Comparison of ENCODE assay signal across 2 cellular contexts in the genomic region with DNA sequence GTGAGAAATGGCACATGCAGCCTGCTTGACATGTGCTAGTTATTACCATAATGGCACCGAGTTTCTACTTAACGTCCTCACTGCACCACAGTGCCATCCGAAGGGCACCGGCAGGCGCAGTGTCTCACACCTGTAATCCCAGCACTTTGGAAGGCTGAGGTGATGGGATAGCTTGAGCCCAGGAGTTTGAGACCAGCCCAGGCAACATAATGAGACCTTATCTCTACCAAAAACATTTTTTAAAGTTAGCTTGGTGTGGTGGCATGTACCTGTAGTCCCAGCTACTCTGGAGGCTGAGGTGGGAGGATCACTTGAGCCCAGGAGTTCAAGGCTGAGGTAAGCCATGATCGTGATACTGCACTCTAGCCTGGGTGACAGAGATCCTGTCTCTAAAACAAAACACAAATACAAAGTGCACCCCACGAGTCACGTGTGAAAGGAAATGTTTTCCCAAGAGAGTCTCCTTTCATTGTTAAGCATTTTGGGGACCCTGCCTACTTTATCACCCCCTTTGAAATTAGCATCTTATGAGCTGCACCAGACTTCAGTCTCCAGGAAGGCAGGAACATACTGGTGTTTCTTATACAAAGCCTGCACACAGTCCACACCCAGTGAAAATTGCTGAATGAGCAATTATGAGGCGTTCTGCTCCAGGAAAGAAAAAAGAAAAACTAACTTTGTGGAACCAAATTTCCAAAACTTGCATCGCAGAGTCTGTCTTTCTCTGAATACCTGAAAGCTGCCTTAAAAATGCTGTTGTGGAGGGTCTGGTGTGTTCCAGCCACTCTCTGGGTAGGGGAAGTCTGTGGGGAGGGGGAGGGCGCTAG.
TF ChIP-seq lines count a peak whose summit lies in the region.

No MANE protein-coding gene starts in this region.

TF ChIP-seq in HepG2, 621 proteins besides CTCF, POLR2A, EP300 and RAD21 (continues in another document):
- TF ChIP-seq JDP2 (CRISPR knock-in tag; IDR thresholded peaks at IDR 0.05; ENCODE audit: borderline replicate concordance) = no peak
- TF ChIP-seq JUNB (CRISPR knock-in tag; IDR thresholded peaks at IDR 0.05; ENCODE audit: borderline replicate concordance) = no peak
- peak; percentile 99 for TF ChIP-seq MAFF (IDR thresholded peaks at IDR 0.05; ENCODE audit: low read depth, low read length)
- TF ChIP-seq ZNF501 (CRISPR knock-in tag; IDR thresholded peaks at IDR 0.05) = 0 out of 2 replicates have a peak, but pooled peaks have one; percentile 7
- no peak for TF ChIP-seq ZNF224 (CRISPR knock-in tag; IDR thresholded peaks at IDR 0.05)
- TF ChIP-seq SIN3B (IDR thresholded peaks at IDR 0.05; ENCODE audit: low read length) = no peak
- TF ChIP-seq ZNF605 (CRISPR knock-in tag; IDR thresholded peaks at IDR 0.05) = peak; percentile 74
- no peak for TF ChIP-seq ZNF879 (CRISPR knock-in tag; IDR thresholded peaks at IDR 0.05)
- TF ChIP-seq ZNF496 (CRISPR knock-in tag; IDR thresholded peaks at IDR 0.05; ENCODE audit: insufficient replicate concordance) = no peak
- no peak for TF ChIP-seq ESRRA (CRISPR knock-in tag; IDR thresholded peaks at IDR 0.05; ENCODE audit: low read depth)
- TF ChIP-seq STAG1 (CRISPR knock-in tag; IDR thresholded peaks at IDR 0.05) = peak; percentile 21; the same call in 1 of the 2 replicates
- TF ChIP-seq ZNF766 (CRISPR knock-in tag; IDR thresholded peaks at IDR 0.05; ENCODE audit: borderline replicate concordance) = no peak
- TF ChIP-seq NAIF1 (CRISPR knock-in tag; IDR thresholded peaks at IDR 0.05; ENCODE audit: borderline replicate concordance) = no peak
- TF ChIP-seq ZNF543 (CRISPR knock-in tag; IDR thresholded peaks at IDR 0.05) = 0 out of 2 replicates have a peak, but pooled peaks have one; percentile 15
- TF ChIP-seq, protein P1, sequence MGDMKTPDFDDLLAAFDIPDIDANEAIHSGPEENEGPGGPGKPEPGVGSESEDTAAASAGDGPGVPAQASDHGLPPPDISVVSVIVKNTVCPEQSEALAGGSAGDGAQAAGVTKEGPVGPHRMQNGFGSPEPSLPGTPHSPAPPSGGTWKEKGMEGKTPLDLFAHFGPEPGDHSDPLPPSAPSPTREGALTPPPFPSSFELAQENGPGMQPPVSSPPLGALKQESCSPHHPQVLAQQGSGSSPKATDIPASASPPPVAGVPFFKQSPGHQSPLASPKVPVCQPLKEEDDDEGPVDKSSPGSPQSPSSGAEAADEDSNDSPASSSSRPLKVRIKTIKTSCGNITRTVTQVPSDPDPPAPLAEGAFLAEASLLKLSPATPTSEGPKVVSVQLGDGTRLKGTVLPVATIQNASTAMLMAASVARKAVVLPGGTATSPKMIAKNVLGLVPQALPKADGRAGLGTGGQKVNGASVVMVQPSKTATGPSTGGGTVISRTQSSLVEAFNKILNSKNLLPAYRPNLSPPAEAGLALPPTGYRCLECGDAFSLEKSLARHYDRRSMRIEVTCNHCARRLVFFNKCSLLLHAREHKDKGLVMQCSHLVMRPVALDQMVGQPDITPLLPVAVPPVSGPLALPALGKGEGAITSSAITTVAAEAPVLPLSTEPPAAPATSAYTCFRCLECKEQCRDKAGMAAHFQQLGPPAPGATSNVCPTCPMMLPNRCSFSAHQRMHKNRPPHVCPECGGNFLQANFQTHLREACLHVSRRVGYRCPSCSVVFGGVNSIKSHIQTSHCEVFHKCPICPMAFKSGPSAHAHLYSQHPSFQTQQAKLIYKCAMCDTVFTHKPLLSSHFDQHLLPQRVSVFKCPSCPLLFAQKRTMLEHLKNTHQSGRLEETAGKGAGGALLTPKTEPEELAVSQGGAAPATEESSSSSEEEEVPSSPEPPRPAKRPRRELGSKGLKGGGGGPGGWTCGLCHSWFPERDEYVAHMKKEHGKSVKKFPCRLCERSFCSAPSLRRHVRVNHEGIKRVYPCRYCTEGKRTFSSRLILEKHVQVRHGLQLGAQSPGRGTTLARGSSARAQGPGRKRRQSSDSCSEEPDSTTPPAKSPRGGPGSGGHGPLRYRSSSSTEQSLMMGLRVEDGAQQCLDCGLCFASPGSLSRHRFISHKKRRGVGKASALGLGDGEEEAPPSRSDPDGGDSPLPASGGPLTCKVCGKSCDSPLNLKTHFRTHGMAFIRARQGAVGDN (CRISPR knock-in tag; IDR thresholded peaks at IDR 0.05) = no peak
- TF ChIP-seq, protein P2, sequence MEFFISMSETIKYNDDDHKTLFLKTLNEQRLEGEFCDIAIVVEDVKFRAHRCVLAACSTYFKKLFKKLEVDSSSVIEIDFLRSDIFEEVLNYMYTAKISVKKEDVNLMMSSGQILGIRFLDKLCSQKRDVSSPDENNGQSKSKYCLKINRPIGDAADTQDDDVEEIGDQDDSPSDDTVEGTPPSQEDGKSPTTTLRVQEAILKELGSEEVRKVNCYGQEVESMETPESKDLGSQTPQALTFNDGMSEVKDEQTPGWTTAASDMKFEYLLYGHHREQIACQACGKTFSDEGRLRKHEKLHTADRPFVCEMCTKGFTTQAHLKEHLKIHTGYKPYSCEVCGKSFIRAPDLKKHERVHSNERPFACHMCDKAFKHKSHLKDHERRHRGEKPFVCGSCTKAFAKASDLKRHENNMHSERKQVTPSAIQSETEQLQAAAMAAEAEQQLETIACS (CRISPR knock-in tag; IDR thresholded peaks at IDR 0.05) = no peak
- no peak for TF ChIP-seq TARDBP (CRISPR knock-in tag; IDR thresholded peaks at IDR 0.05)
- TF ChIP-seq, protein P3, sequence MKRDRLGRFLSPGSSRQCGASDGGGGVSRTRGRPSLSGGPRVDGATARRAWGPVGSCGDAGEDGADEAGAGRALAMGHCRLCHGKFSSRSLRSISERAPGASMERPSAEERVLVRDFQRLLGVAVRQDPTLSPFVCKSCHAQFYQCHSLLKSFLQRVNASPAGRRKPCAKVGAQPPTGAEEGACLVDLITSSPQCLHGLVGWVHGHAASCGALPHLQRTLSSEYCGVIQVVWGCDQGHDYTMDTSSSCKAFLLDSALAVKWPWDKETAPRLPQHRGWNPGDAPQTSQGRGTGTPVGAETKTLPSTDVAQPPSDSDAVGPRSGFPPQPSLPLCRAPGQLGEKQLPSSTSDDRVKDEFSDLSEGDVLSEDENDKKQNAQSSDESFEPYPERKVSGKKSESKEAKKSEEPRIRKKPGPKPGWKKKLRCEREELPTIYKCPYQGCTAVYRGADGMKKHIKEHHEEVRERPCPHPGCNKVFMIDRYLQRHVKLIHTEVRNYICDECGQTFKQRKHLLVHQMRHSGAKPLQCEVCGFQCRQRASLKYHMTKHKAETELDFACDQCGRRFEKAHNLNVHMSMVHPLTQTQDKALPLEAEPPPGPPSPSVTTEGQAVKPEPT (CRISPR knock-in tag; IDR thresholded peaks at IDR 0.05; ENCODE audit: low read depth) = no peak
- TF ChIP-seq ARNT (IDR thresholded peaks at IDR 0.05) = no peak
- TF ChIP-seq, protein P4, sequence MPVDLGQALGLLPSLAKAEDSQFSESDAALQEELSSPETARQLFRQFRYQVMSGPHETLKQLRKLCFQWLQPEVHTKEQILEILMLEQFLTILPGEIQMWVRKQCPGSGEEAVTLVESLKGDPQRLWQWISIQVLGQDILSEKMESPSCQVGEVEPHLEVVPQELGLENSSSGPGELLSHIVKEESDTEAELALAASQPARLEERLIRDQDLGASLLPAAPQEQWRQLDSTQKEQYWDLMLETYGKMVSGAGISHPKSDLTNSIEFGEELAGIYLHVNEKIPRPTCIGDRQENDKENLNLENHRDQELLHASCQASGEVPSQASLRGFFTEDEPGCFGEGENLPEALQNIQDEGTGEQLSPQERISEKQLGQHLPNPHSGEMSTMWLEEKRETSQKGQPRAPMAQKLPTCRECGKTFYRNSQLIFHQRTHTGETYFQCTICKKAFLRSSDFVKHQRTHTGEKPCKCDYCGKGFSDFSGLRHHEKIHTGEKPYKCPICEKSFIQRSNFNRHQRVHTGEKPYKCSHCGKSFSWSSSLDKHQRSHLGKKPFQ (CRISPR knock-in tag; IDR thresholded peaks at IDR 0.05; ENCODE audit: insufficient replicate concordance) = no peak
- no peak for TF ChIP-seq ZNF3 (CRISPR knock-in tag; IDR thresholded peaks at IDR 0.05)
- TF ChIP-seq ZFX (CRISPR knock-in tag; IDR thresholded peaks at IDR 0.05; ENCODE audit: low read depth) = no peak

TF ChIP-seq in H1, 55 proteins besides CTCF, POLR2A, EP300 and RAD21:
- TF ChIP-seq HDAC6 (IDR thresholded peaks at IDR 0.05; ENCODE audit: low read depth, low read length) (no peak), CHD1 (IDR thresholded peaks at IDR 0.05; ENCODE audit: low read depth, low read length) (no peak), ZNF274 (IDR thresholded peaks at IDR 0.05; ENCODE audit: borderline replicate concordance, extremely low read depth, low read length) (no peak), PHF8 (conservative IDR thresholded peaks at IDR 0.05; ENCODE audit: low read depth, low read length) (no peak), MAFK (IDR thresholded peaks at IDR 0.05; ENCODE audit: low read depth, low read length) (peak; percentile 39; the same call in 1 of the 2 replicates), CBX5 (IDR thresholded peaks at IDR 0.05; ENCODE audit: low read depth, low read length) (no peak)
